ENCODE assay signal across 27 cellular contexts in the genomic region with DNA sequence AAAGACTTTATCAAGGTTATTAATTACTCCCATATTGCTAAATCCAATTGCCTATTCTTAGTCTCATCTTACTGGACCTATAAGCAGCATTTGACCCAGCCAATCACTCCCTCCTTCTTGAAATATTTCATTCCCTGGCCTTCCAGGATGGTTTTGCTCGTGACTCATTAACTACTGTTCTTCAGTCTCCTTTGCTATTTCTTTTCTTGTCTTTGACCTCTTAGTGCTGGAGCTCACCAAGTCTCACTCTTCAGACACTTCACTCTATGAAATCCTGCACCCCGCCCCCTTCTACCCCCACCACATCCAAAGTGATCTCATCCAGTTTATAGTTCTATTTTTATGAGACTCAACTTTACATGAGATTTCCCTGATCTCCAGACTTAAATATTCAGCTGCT.
"Had no signal": no experiment of that assay in that cellular context is flagged by ENCODE, and none has a peak within 500 bp of the region (broad histone marks: within the 10 kb centered on the region; RNA-seq: fewer than 3 reads in every experiment).

No MANE protein-coding gene starts in this region.

- H3K4me3 ChIP-seq: body of pancreas, gastroesophageal sphincter, heart left ventricle, left lung, lung, neural progenitor cell, sigmoid colon, spleen, upper lobe of left lung had no signal

- ATAC-seq: body of pancreas; gastroesophageal sphincter; heart left ventricle; left lung; naive thymus-derived CD8-positive, alpha-beta T cell; WTC11 had no signal

- DNase-seq: activated CD4-positive, alpha-beta T cell treated with anti-CD3 and anti-CD28 coated beads for 36 hours; activated CD4-positive, alpha-beta T cell treated with anti-CD3 and anti-CD28 coated beads, Interleukin-2, amount 50 U/mL, for 4 hours; activated CD8-positive, alpha-beta memory T cell treated with anti-CD3 and anti-CD28 coated beads for 24 hours; activated CD8-positive, alpha-beta memory T cell treated with anti-CD3 and anti-CD28 coated beads, Interleukin-2, amount 50 U/mL, for 4 hours; activated naive CD8-positive, alpha-beta T cell treated with anti-CD3 and anti-CD28 coated beads for 36 hours; activated T-cell treated with anti-CD3 and anti-CD28 coated beads, Interleukin-2, amount 50 U/mL, for 24 hours; amniotic stem cell; body of pancreas; caudate nucleus; dermis blood vessel endothelial cell; effector CD8-positive, alpha-beta T cell; heart left ventricle; kidney; left lung; naive thymus-derived CD8-positive, alpha-beta T cell; posterior cingulate gyrus; retina; sigmoid colon; spleen; stimulated activated CD4-positive, alpha-beta T cell treated with anti-CD3 and anti-CD28 coated beads, Interleukin-4, amount 100 ng/mL, for 24 hours; stimulated activated naive CD4-positive, alpha-beta T cell treated with Interleukin-2 at 50 U/mL for 16 hours; T-helper 9 cell; upper lobe of left lung had no signal

- H3K9ac ChIP-seq: neural progenitor cell had no signal

- H3K4me2 ChIP-seq: neural progenitor cell had no signal

- H3K4me1 ChIP-seq: body of pancreas, gastroesophageal sphincter, heart left ventricle, left lung, neural progenitor cell, sigmoid colon, spleen, upper lobe of left lung had no signal

- H3K9me3 ChIP-seq: body of pancreas, gastroesophageal sphincter, heart left ventricle, left lung, sigmoid colon, upper lobe of left lung had no signal

- H2AFZ ChIP-seq: neural progenitor cell had no signal

- H3K36me3 ChIP-seq: gastroesophageal sphincter, heart left ventricle, left lung, neural progenitor cell, sigmoid colon, spleen, upper lobe of left lung had no signal

- H3K27ac ChIP-seq: body of pancreas, gastroesophageal sphincter, heart left ventricle, left lung, neural progenitor cell, sigmoid colon, spleen, upper lobe of left lung had no signal

- H3K27me3 ChIP-seq: body of pancreas, gastroesophageal sphincter, heart left ventricle, left lung, neural progenitor cell, sigmoid colon, spleen, upper lobe of left lung had no signal

- FAIRE-seq: kidney had no signal
